ENCODE assay signal across 21 cellular contexts in genomic region chr4:114607086-114607485, GRCh38. TPM values are rescaled to one million over a fixed set of nuclear protein-coding genes. Genes with fewer than 3 reads are reported as not detected.
DNase-seq lines count a peak whose midpoint lies in the region; ATAC-seq and TF ChIP-seq lines count a peak whose summit lies in the region.
"Had no signal": no experiment of that assay in that cellular context is flagged by ENCODE, and none has a peak within 500 bp of the region (broad histone marks: within the 10 kb centered on the region; RNA-seq: fewer than 3 reads in every experiment).

No MANE protein-coding gene starts in this region.

- H3K4me3 ChIP-seq in dorsolateral prefrontal cortex (peak overlapping the region in 1 of 59 donors; percentile 19), mucosa of descending colon (no peak overlapping the region)
- H3K4me3 ChIP-seq: BLaER1, GM23248, HAP-1 had no signal

- H3K36me3 ChIP-seq in mucosa of descending colon (ENCODE audit: low read depth): no peaks in the 10 kb centered on the region
- H3K36me3 ChIP-seq: BLaER1, HAP-1 had no signal

- ATAC-seq in mucosa of descending colon (peak; percentile 75), GM19035 (IDR thresholded peaks at IDR 0.05; ENCODE audit: unreplicated experiment) (no peak)
- ATAC-seq: CD8-positive, alpha-beta T cell had no signal

- peak overlapping the region in 38 of 59 donors; percentile 6 to 98 (median 89) for H3K27ac ChIP-seq in dorsolateral prefrontal cortex
- H3K27ac ChIP-seq: 22Rv1, BLaER1, C4-2B, GM23248 had no signal

- H3K4me1 ChIP-seq in mucosa of descending colon (ENCODE audit: low read depth): peaks cover 20% of the 10 kb centered on the region
- H3K4me1 ChIP-seq: HAP-1 had no signal

- no peak for TF ChIP-seq CTCF in dorsolateral prefrontal cortex (IDR thresholded peaks at IDR 0.05 in 54 of 56, conservative IDR thresholded peaks at IDR 0.05 in 2 of 56; ENCODE audit: low read depth in 1 of 56, partially characterized antibody in 56 of 56)
- TF ChIP-seq CTCF in mucosa of descending colon (IDR thresholded peaks at IDR 0.05): no peak

- no peaks in the 10 kb centered on the region for H3K9me3 ChIP-seq in mucosa of descending colon
- H3K9me3 ChIP-seq: BLaER1, Caco-2, HAP-1 had no signal

- peaks cover 0 to 3% (median 0%) of the 10 kb centered on the region in 45 donors for H3K27me3 ChIP-seq in dorsolateral prefrontal cortex
- H3K27me3 ChIP-seq: BLaER1 had no signal

- DNase-seq in NCI-H748 (lab: John Stamatoyannopoulos, UW; ENCODE audit: unreplicated experiment): peak; percentile 15
- no peak for DNase-seq in NCI-H748 treated with DMSO at 0.1 percent for 48 hours (lab: John Stamatoyannopoulos, UW)
- no peak for DNase-seq in dorsolateral prefrontal cortex
- DNase-seq in mucosa of descending colon: no peak
- no peak for DNase-seq in DMS153 treated with DMSO at 0.1 percent for 48 hours (lab: John Stamatoyannopoulos, UW; ENCODE audit: unreplicated experiment)
- DNase-seq in effector CD8-positive, alpha-beta T cell (lab: John Stamatoyannopoulos, UW): no peak
- no peak for DNase-seq in NCI-H1436 (lab: John Stamatoyannopoulos, UW)
- DNase-seq: Caco-2; CD4-positive, CD25-positive, alpha-beta regulatory T cell; CD8-positive, alpha-beta T cell; DMS 273 treated with DMSO at 0.1 percent for 48 hours; DMS79 treated with DMSO at 0.1 percent for 48 hours; GF-D8; GM23248; HFFc6 had no signal

- intact Hi-C loops in dorsolateral prefrontal cortex (cut with DNase I): no loop called here
- intact Hi-C loops in mucosa of descending colon (cut with DNase I, micrococcal nuclease): no loop called here

RNA-seq across cellular contexts. Expression of gene UGT8, which starts 8.5 kb away (rescaled TPM):
- 100 to 1,000 TPM in 30 of 120 experiments, 10 to 100 TPM in 90; 13.0 to 301 (median 73.0) TPM for total RNA-seq in dorsolateral prefrontal cortex
- total RNA-seq in mucosa of descending colon: 10 to 100 TPM; 21.7 to 66.8 (median 51.7) TPM
- total RNA-seq: CD4-positive, CD25-positive, alpha-beta regulatory T cell; G401; GM23248; HFFc6 had no signal
